Comparison of ENCODE assay signal across 23 cellular contexts in genomic region chr5:145203193-145203592, GRCh38.
DNase-seq lines count a peak whose midpoint lies in the region; ATAC-seq, FAIRE-seq and TF ChIP-seq lines count a peak whose summit lies in the region.
"Had no signal": no experiment of that assay in that cellular context is flagged by ENCODE, and none has a peak within 500 bp of the region (broad histone marks: within the 10 kb centered on the region; RNA-seq: fewer than 3 reads in every experiment).

No MANE protein-coding gene starts in this region.

- no peaks in the 10 kb centered on the region for H3K27me3 ChIP-seq in A673 (replicated peaks; ENCODE audit: insufficient read depth, low read depth, low read length, poor library complexity)
- H3K27me3 ChIP-seq in H9 (ENCODE audit: insufficient read depth, low read length), result no peaks in the 10 kb centered on the region
- H3K27me3 ChIP-seq in bronchial epithelial cell (ENCODE audit: control insufficient read depth, insufficient read depth, low read length), result no peaks in the 10 kb centered on the region
- H3K27me3 ChIP-seq: BE2C, SJCRH30 had no signal

- H3K18ac ChIP-seq in H9 (ENCODE audit: insufficient read length, low read depth, low read length), result no peak overlapping the region

- no peak overlapping the region for H3K4me3 Mint-ChIP-seq in H9
- no peak overlapping the region for H3K4me3 Mint-ChIP-seq in activated naive CD8-positive, alpha-beta T cell treated with anti-CD3 and anti-CD28 coated beads, Interleukin-2, amount 50 U/mL, for 24 hours
- H3K4me3 Mint-ChIP-seq: CD4-positive, CD25-positive, alpha-beta regulatory T cell had no signal

- H3K27ac ChIP-seq in A673 (ENCODE audit: low read depth, low read length, poor library complexity, severe bottlenecking), result no peak overlapping the region
- H3K27ac ChIP-seq in H9 (ENCODE audit: insufficient read length, low read depth, low read length), result no peak overlapping the region
- H3K27ac ChIP-seq: HL-60, SJCRH30 had no signal

- H4K8ac ChIP-seq in H9 (replicated peaks; ENCODE audit: insufficient read length, low read depth, low read length), result no peak overlapping the region

- H2AFZ ChIP-seq in H9 (ENCODE audit: low read length), result no peak overlapping the region

- FAIRE-seq in bronchial epithelial cell (lab: Jason Lieb, UNC), result peak; percentile 47
- FAIRE-seq: G401.6, GM12892, RCC 7860 had no signal

- H3K36me3 Mint-ChIP-seq in H9 (ENCODE audit: insufficient read depth in 1 of 3, low read depth in 3 of 3), result no peaks in the 10 kb centered on the region
- no peaks in the 10 kb centered on the region for H3K36me3 Mint-ChIP-seq in activated naive CD8-positive, alpha-beta T cell treated with anti-CD3 and anti-CD28 coated beads, Interleukin-2, amount 50 U/mL, for 24 hours (ENCODE audit: low read depth)
- H3K36me3 Mint-ChIP-seq: CD4-positive, CD25-positive, alpha-beta regulatory T cell had no signal

- H4K20me1 ChIP-seq in H9 (ENCODE audit: control insufficient read depth, insufficient read depth, insufficient read length), result no peaks in the 10 kb centered on the region

- H3K27ac Mint-ChIP-seq in H9, result no peak overlapping the region; a peak in 1 of 7 replicates
- H3K27ac Mint-ChIP-seq in activated naive CD8-positive, alpha-beta T cell treated with anti-CD3 and anti-CD28 coated beads, Interleukin-2, amount 50 U/mL, for 24 hours, result no peak overlapping the region
- H3K27ac Mint-ChIP-seq: CD4-positive, CD25-positive, alpha-beta regulatory T cell had no signal

- H3T11ph ChIP-seq in H9 (ENCODE audit: low read length), result no peak overlapping the region

- no peaks in the 10 kb centered on the region for H3K4me1 Mint-ChIP-seq in H9
- H3K4me1 Mint-ChIP-seq in activated naive CD8-positive, alpha-beta T cell treated with anti-CD3 and anti-CD28 coated beads, Interleukin-2, amount 50 U/mL, for 24 hours, result no peaks in the 10 kb centered on the region
- H3K4me1 Mint-ChIP-seq: CD4-positive, CD25-positive, alpha-beta regulatory T cell had no signal

- no peak overlapping the region for H4K91ac ChIP-seq in H9 (ENCODE audit: insufficient read length, low read depth, low read length)

- no peak overlapping the region for H4K5ac ChIP-seq in H9 (ENCODE audit: insufficient read length, low read depth, low read length)

- H2BK5ac ChIP-seq in H9 (ENCODE audit: insufficient read length, low read length), result peak overlapping the region; percentile 29

- no peaks in the 10 kb centered on the region for H3K79me1 ChIP-seq in H9 (ENCODE audit: insufficient read depth, low read depth, low read length, poor library complexity, severe bottlenecking)

- H3K36me3 ChIP-seq in A673 (ENCODE audit: insufficient read depth, low read length, poor library complexity, severe bottlenecking), result no peaks in the 10 kb centered on the region
- no peaks in the 10 kb centered on the region for H3K36me3 ChIP-seq in bronchial epithelial cell (ENCODE audit: control insufficient read depth, insufficient read depth, low read length)
- H3K36me3 ChIP-seq: BE2C, SJCRH30 had no signal

- H3K9me3 Mint-ChIP-seq in H9, result no peaks in the 10 kb centered on the region
- H3K9me3 Mint-ChIP-seq in activated naive CD8-positive, alpha-beta T cell treated with anti-CD3 and anti-CD28 coated beads, Interleukin-2, amount 50 U/mL, for 24 hours, result no peaks in the 10 kb centered on the region

- no CpG with 5 or more reads among the region's 2 CpGs for WGBS in H9 (ENCODE audit: extremely low coverage, insufficient read length, low lambda C conversion rate)

- no peaks in the 10 kb centered on the region for H3K23me2 ChIP-seq in H9 (ENCODE audit: insufficient read length, low read depth, low read length, poor library complexity, severe bottlenecking)

- no peak overlapping the region for H3K14ac ChIP-seq in H9 (ENCODE audit: insufficient read depth, low read length)

- H3K4me3 ChIP-seq in A673 (ENCODE audit: low read depth, low read length, poor library complexity, severe bottlenecking) (no peak overlapping the region), bronchial epithelial cell (ENCODE audit: low read depth, low read length) (no peak overlapping the region)
- H3K4me3 ChIP-seq: SJCRH30 had no signal

- TF ChIP-seq CTCF in A673 (conservative IDR thresholded peaks at IDR 0.05; ENCODE audit: low read depth, low read length) (no peak), H9 (conservative IDR thresholded peaks at IDR 0.05) (no peak), bronchial epithelial cell (IDR thresholded peaks at IDR 0.05; ENCODE audit: insufficient read depth, low read length, severe bottlenecking) (no peak)

- no peak overlapping the region for H2BK120ac ChIP-seq in H9 (ENCODE audit: low read depth, low read length, poor library complexity, severe bottlenecking)

- H3K23ac ChIP-seq in H9 (ENCODE audit: insufficient read length, low read depth, low read length), result no peak overlapping the region

- H2BK15ac ChIP-seq in H9 (ENCODE audit: low read depth, low read length), result no peak overlapping the region

- CTCF ChIA-PET in A673 (lab: Charles Lee), result no interaction called here

- no peak overlapping the region for H2AK5ac ChIP-seq in H9 (ENCODE audit: insufficient read length, low read length)

- BruUV-seq in A673 (replicated peaks; lab: Mats Ljungman, UMichigan), result no TSS peak

- POLR2A ChIA-PET in A673 (lab: Charles Lee; ENCODE audit: low non-redundant PET), result no interaction called here

- peaks cover 10% of the 10 kb centered on the region for H3K4me1 ChIP-seq in A673 (ENCODE audit: insufficient read depth, low read length, poor library complexity, severe bottlenecking)
- H3K4me1 ChIP-seq in H9 (ENCODE audit: insufficient read depth, low read length), result no peaks in the 10 kb centered on the region
- H3K4me1 ChIP-seq: BE2C, SJCRH30 had no signal

- H3K9me3 ChIP-seq in A673 (ENCODE audit: low read depth, low read length, poor library complexity, severe bottlenecking), result no peaks in the 10 kb centered on the region
- H3K9me3 ChIP-seq in H9 (ENCODE audit: control insufficient read depth, low read depth, low read length), result no peaks in the 10 kb centered on the region
- H3K9me3 ChIP-seq: BE2C, SJCRH30 had no signal

- H2BK20ac ChIP-seq in H9 (ENCODE audit: low read depth, low read length, poor library complexity, severe bottlenecking), result no peak overlapping the region

- no peaks in the 10 kb centered on the region for H3K27me3 Mint-ChIP-seq in H9 (ENCODE audit: low read depth)
- H3K27me3 Mint-ChIP-seq in activated naive CD8-positive, alpha-beta T cell treated with anti-CD3 and anti-CD28 coated beads, Interleukin-2, amount 50 U/mL, for 24 hours, result no peaks in the 10 kb centered on the region
- H3K27me3 Mint-ChIP-seq: CD4-positive, CD25-positive, alpha-beta regulatory T cell had no signal

- H3K9ac ChIP-seq in H9 (ENCODE audit: extremely low read depth, insufficient read length, low read length), result no peak overlapping the region

- no peak overlapping the region for H3K4me2 ChIP-seq in H9 (ENCODE audit: insufficient read depth, insufficient read length, low read length)

- no peaks in the 10 kb centered on the region for H3K79me2 ChIP-seq in H9 (ENCODE audit: insufficient read depth, low read length)

- H2BK12ac ChIP-seq in H9 (ENCODE audit: insufficient read length, low read depth, low read length), result no peak overlapping the region

- no peak for ATAC-seq in activated naive CD8-positive, alpha-beta T cell treated with anti-CD3 and anti-CD28 coated beads, Interleukin-2, amount 50 U/mL, for 24 hours

- H3K4ac ChIP-seq in H9 (ENCODE audit: low read depth, low read length), result no peak overlapping the region

- no peak overlapping the region for H3K56ac ChIP-seq in H9 (ENCODE audit: insufficient read length, low read depth, low read length)

- intact Hi-C loops in A673 (cut with micrococcal nuclease; ENCODE audit: unreplicated experiment), result no loop called here
- intact Hi-C loops in cardiac septum (cut with DNase I), result no loop called here

- DNase-seq in A673 (ENCODE audit: low spot score), result peak; percentile 36
- no peak for DNase-seq in H9
- no peak for DNase-seq in bronchial epithelial cell (ENCODE audit: low read depth)
- DNase-seq in iris pigment epithelial cell (ENCODE audit: low read depth), result peak; percentile 4
- no peak for DNase-seq in NCI-H2227 treated with DMSO at 0.1 percent for 48 hours (lab: John Stamatoyannopoulos, UW)
- DNase-seq in activated naive CD8-positive, alpha-beta T cell treated with anti-CD3 and anti-CD28 coated beads, Interleukin-2, amount 50 U/mL, for 24 hours, result no peak
- no peak for DNase-seq in cardiac septum (ENCODE audit: low spot score)
- DNase-seq in AG08395 (ENCODE audit: low spot score), result no peak
- DNase-seq: 8988T; BE2C; CD4-positive, CD25-positive, alpha-beta regulatory T cell; COR-L47; DMS79; NCI-H1105; NCI-H146; NCI-H2029; NCI-H526; SJCRH30; T-helper 1 cell had no signal

Comparison
In these comparisons a context has a peak if more than half of its experiments do, and no peak if none do; other contexts are left out.
1. DNase-seq: peak in A673 (single experiment) and iris pigment epithelial cell (single experiment); none in H9 (single experiment), bronchial epithelial cell (single experiment), NCI-H2227 treated with DMSO at 0.1 percent for 48 hours (single experiment), activated naive CD8-positive, alpha-beta T cell treated with anti-CD3 and anti-CD28 coated beads, Interleukin-2, amount 50 U/mL, for 24 hours (single experiment), cardiac septum (single experiment) and AG08395 (single experiment).